ENCODE assay signal across 8 cellular contexts in the genomic region with DNA sequence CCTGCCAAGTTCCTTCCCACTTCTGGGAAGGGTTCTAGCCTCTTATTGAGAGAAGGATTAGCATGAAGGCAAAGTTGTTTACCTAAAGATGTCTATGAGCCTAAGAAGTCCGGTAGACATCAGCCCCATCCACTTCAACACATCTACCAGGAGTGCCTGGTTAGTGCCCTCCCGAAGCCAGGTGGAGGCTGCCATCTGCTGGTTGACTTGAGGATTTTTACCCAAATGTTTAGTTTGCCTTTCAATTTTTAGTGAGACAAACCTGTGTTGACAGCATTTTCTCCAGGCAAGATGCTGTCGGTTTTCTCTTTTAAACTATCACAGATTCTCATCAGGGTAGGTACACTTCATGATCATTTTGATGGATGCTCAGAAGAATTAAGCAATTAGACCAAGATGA.
DNase-seq lines count a peak whose midpoint lies in the region; ATAC-seq lines count a peak whose summit lies in the region.

No MANE protein-coding gene starts in this region.

- peak; percentile 84 for DNase-seq in GM03348 (ENCODE audit: low spot score)
- DNase-seq in NCI-H460 (ENCODE audit: extremely low read depth, low read depth), result peak; percentile 74
- DNase-seq in activated CD4-positive, alpha-beta T cell treated with anti-CD3 and anti-CD28 coated beads for 1 hour, result peak; percentile 67
- peak; percentile 63 for DNase-seq in cerebellum (ENCODE audit: low spot score)
- DNase-seq in left colon, result peak; percentile 49 to 55
- DNase-seq in stimulated activated CD4-positive, alpha-beta T cell treated with anti-CD3 and anti-CD28 coated beads, Interleukin-4, amount 100 ng/mL, for 1 hour, result peak; percentile 76

- intact Hi-C loops in left colon (cut with DNase I, micrococcal nuclease), result loop anchor here (5.0 to 10.0 kb wide), 4 partner anchors 277 to 508 kb away; partner anchors contain the start of gene TEX48 (in 1 of the 2)

- ATAC-seq in HG02981 (IDR thresholded peaks at IDR 0.05; ENCODE audit: unreplicated experiment) (peak; percentile 52), left colon (peak; percentile 82), HG03108 (IDR thresholded peaks at IDR 0.05; ENCODE audit: unreplicated experiment) (no peak)
